ENCODE assay signal across 14 cellular contexts in genomic region chr15:29471306-29471705, GRCh38.
A peak's percentile ranks its signal among the peaks of the same experiment; 100 is the strongest.
DNase-seq lines count a peak whose midpoint lies in the region; ATAC-seq, FAIRE-seq and TF ChIP-seq lines count a peak whose summit lies in the region.
"Had no signal": no experiment of that assay in that cellular context is flagged by ENCODE, and none has a peak within 500 bp of the region (broad histone marks: within the 10 kb centered on the region; RNA-seq: fewer than 3 reads in every experiment).

No MANE protein-coding gene starts in this region.

- H3K4me3 ChIP-seq in GM23338 = no peak overlapping the region
- H3K4me3 ChIP-seq in H1 (ENCODE audit: extremely low read depth in 1 of 4, insufficient read depth in 2 of 4, low read depth in 3 of 4, low read length in 4 of 4) = no peak overlapping the region
- no peak overlapping the region for H3K4me3 ChIP-seq in mucosa of descending colon
- no peak overlapping the region for H3K4me3 ChIP-seq in mammary epithelial cell (replicated peaks in 1 of 3; ENCODE audit: insufficient read depth in 1 of 3, low read depth in 2 of 3, low read length in 3 of 3)
- H3K4me3 ChIP-seq: BLaER1, GM23248 had no signal

- TF ChIP-seq POLR2A in H1 (IDR thresholded peaks at IDR 0.05; ENCODE audit: control extremely low read depth in 1 of 2, low read depth in 2 of 2, low read length in 2 of 2) = no peak

- no peak overlapping the region for H4K91ac ChIP-seq in H1 (replicated peaks; ENCODE audit: insufficient read length, low read length)

- no peak overlapping the region for H3K4ac ChIP-seq in H1 (replicated peaks; ENCODE audit: insufficient read length, low read depth, low read length)

- peaks cover 29% of the 10 kb centered on the region for H3K4me1 Mint-ChIP-seq in GM23338
- H3K4me1 Mint-ChIP-seq: CD4-positive, CD25-positive, alpha-beta regulatory T cell had no signal

- H3K18ac ChIP-seq in H1 (ENCODE audit: extremely low read depth, low read length) = no peak overlapping the region

- DNase-seq in GM23338 (ENCODE audit: low spot score) (no peak), H1 (ENCODE audit: low read depth in 1 of 2, low spot score in 2 of 2) (no peak), mucosa of descending colon (no peak), mammary epithelial cell (no peak), epidermal melanocyte (ENCODE audit: insufficient read length, low spot score) (no peak)
- DNase-seq: AML-193; CD4-positive, CD25-positive, alpha-beta regulatory T cell; GF-D8; GM23248; H9 had no signal

- TF ChIP-seq RAD21 in H1 (IDR thresholded peaks at IDR 0.05 in 1 of 2, conservative IDR thresholded peaks at IDR 0.05 in 1 of 2; ENCODE audit: low read depth in 2 of 2, low read length in 2 of 2) = no peak

- H3K4me1 ChIP-seq in GM23338 (ENCODE audit: insufficient read depth) = peaks cover 25% of the 10 kb centered on the region
- peaks cover 0 to 9% (median 1%) of the 10 kb centered on the region in 4 experiments; a peak in 6 of 7 replicates for H3K4me1 ChIP-seq in H1 (replicated peaks in 1 of 4; ENCODE audit: control insufficient read depth in 3 of 4, insufficient read depth in 4 of 4, low read length in 3 of 4)
- no peaks in the 10 kb centered on the region for H3K4me1 ChIP-seq in mucosa of descending colon (ENCODE audit: low read depth)
- no peaks in the 10 kb centered on the region for H3K4me1 ChIP-seq in mammary epithelial cell (ENCODE audit: insufficient read depth, low read length)

- H2BK5ac ChIP-seq in H1 (ENCODE audit: low read depth, low read length) = no peak overlapping the region

- H3K9me3 Mint-ChIP-seq in GM23338 = no peaks in the 10 kb centered on the region
- H3K9me3 Mint-ChIP-seq: CD4-positive, CD25-positive, alpha-beta regulatory T cell; H9 had no signal

- H4K20me1 ChIP-seq in GM23338 (replicated peaks; ENCODE audit: insufficient read depth) (no peaks in the 10 kb centered on the region), H1 (replicated peaks in 1 of 2; ENCODE audit: control insufficient read depth in 1 of 2, insufficient read depth in 2 of 2, low read length in 2 of 2) (peaks cover 0 to 2% of the 10 kb centered on the region in 2 experiments), mammary epithelial cell (ENCODE audit: insufficient read depth, low read length) (no peaks in the 10 kb centered on the region)
- H4K20me1 ChIP-seq: BLaER1 had no signal

- no peak overlapping the region for H3K23ac ChIP-seq in H1 (ENCODE audit: insufficient read length)

- FAIRE-seq in H1 (lab: Jason Lieb, UNC) = no peak
- FAIRE-seq: HTR-8/SVneo had no signal

- H4K8ac ChIP-seq in H1 (ENCODE audit: extremely low read depth, insufficient read depth, low read length) = peak overlapping the region; percentile 62; the same call in 1 of the 2 replicates

- no peak overlapping the region for H2BK15ac ChIP-seq in H1 (ENCODE audit: low read length)

- ATAC-seq in GM23338 = peak; percentile 24; the same call in 1 of the 3 replicates
- peak; percentile 12 for ATAC-seq in mucosa of descending colon
- no peak for ATAC-seq in HG02852 (IDR thresholded peaks at IDR 0.05; ENCODE audit: unreplicated experiment)
- ATAC-seq in GM21528 (IDR thresholded peaks at IDR 0.05; ENCODE audit: low FRiP score, unreplicated experiment) = no peak

- no peak overlapping the region for H3K14ac ChIP-seq in H1 (ENCODE audit: insufficient read length)

- peaks cover 4% of the 10 kb centered on the region; the same call in 1 of the 2 replicates for H3K79me1 ChIP-seq in H1 (ENCODE audit: low read depth, low read length)

- no peak overlapping the region for H2BK20ac ChIP-seq in H1 (ENCODE audit: low read length)

- BruUV-seq in mammary epithelial cell (replicated peaks; lab: Mats Ljungman, UMichigan) = no TSS peak

- H3K23me2 ChIP-seq in H1 (ENCODE audit: low read depth, low read length) = no peaks in the 10 kb centered on the region

- H3K9me2 ChIP-seq in GM23338 (ENCODE audit: insufficient read depth) = no peaks in the 10 kb centered on the region

- H3K27me3 Mint-ChIP-seq in GM23338 (ENCODE audit: insufficient read depth, low read depth, poor library complexity) = peaks cover 7% of the 10 kb centered on the region
- H3K27me3 Mint-ChIP-seq: CD4-positive, CD25-positive, alpha-beta regulatory T cell had no signal

- H3K27ac ChIP-seq in GM23338 (ENCODE audit: low read depth) (no peak overlapping the region), H1 (ENCODE audit: low read depth, low read length) (no peak overlapping the region), mammary epithelial cell (ENCODE audit: insufficient read depth, low read depth, low read length) (no peak overlapping the region)
- H3K27ac ChIP-seq: BLaER1, GM23248 had no signal

- H3K36me3 ChIP-seq in GM23338 (ENCODE audit: insufficient read depth) (no peaks in the 10 kb centered on the region), H1 (ENCODE audit: control insufficient read depth in 2 of 4, insufficient read depth in 4 of 4, low read length in 3 of 4) (no peaks in the 10 kb centered on the region), mucosa of descending colon (ENCODE audit: low read depth) (no peaks in the 10 kb centered on the region), mammary epithelial cell (ENCODE audit: insufficient read depth, low read length) (no peaks in the 10 kb centered on the region)
- H3K36me3 ChIP-seq: BLaER1 had no signal

- no peak overlapping the region for H3K4me3 Mint-ChIP-seq in GM23338
- H3K4me3 Mint-ChIP-seq: CD4-positive, CD25-positive, alpha-beta regulatory T cell; H9 had no signal

- POLR2A ChIA-PET in H1 (lab: Charles Lee; ENCODE audit: partially characterized antibody) = no interaction called here

- intact Hi-C loops in mucosa of descending colon (cut with DNase I, micrococcal nuclease) (no loop called here), mammary epithelial cell (cut with micrococcal nuclease) (no loop called here)

- H3K79me2 ChIP-seq in GM23338 (replicated peaks; ENCODE audit: insufficient read depth) (no peaks in the 10 kb centered on the region), H1 (ENCODE audit: control insufficient read depth in 1 of 2, insufficient read depth in 2 of 2, low read length in 2 of 2) (no peaks in the 10 kb centered on the region; a peak in 1 of 4 replicates), mammary epithelial cell (ENCODE audit: insufficient read depth, low read length) (no peaks in the 10 kb centered on the region)

- H3K27me3 ChIP-seq in GM23338 (ENCODE audit: insufficient read depth) (no peaks in the 10 kb centered on the region), H1 (replicated peaks in 1 of 4; ENCODE audit: control insufficient read depth in 3 of 4, extremely low read depth in 1 of 4, insufficient read depth in 3 of 4, low read length in 3 of 4) (no peaks in the 10 kb centered on the region), mammary epithelial cell (ENCODE audit: insufficient read depth, low read length) (no peaks in the 10 kb centered on the region)
- H3K27me3 ChIP-seq: BLaER1 had no signal

- no peak overlapping the region for H2AFZ ChIP-seq in GM23338
- H2AFZ ChIP-seq in H1 (ENCODE audit: low read length) = no peak overlapping the region
- no peak overlapping the region for H2AFZ ChIP-seq in mammary epithelial cell (ENCODE audit: low read depth, low read length)
- H2AFZ ChIP-seq: GM23248 had no signal

- H2BK12ac ChIP-seq in H1 (ENCODE audit: low read depth, low read length) = no peak overlapping the region

- H3K9ac ChIP-seq in H1 (replicated peaks in 1 of 4; ENCODE audit: extremely low read depth in 1 of 4, low read depth in 3 of 4, low read length in 3 of 4) = no peak overlapping the region
- H3K9ac ChIP-seq in mammary epithelial cell (ENCODE audit: insufficient read depth, low read length) = no peak overlapping the region
- H3K9ac ChIP-seq: BLaER1, GM23248 had no signal

- no peak overlapping the region for H3K56ac ChIP-seq in H1 (replicated peaks; ENCODE audit: insufficient read length, low read depth, low read length)

- no peak overlapping the region for H4K5ac ChIP-seq in H1 (ENCODE audit: insufficient read length, low read depth, low read length)

- CTCF ChIA-PET in H1 (lab: Charles Lee; ENCODE audit: partially characterized antibody) (interaction anchor here (0.6 to 1.4 kb wide), 6 partner anchors 8 to 97 kb away, joined by 3 to 5 read pairs (median 4); no protein-coding TSS in a partner anchor), mammary epithelial cell (lab: Charles Lee; ENCODE audit: low non-redundant PET) (no interaction called here)

- H3K27ac Mint-ChIP-seq in GM23338 = no peak overlapping the region; the same call in 1 of the 2 replicates
- H3K27ac Mint-ChIP-seq: CD4-positive, CD25-positive, alpha-beta regulatory T cell had no signal

- H2BK120ac ChIP-seq in H1 (replicated peaks; ENCODE audit: low read depth, low read length) = no peak overlapping the region

- no peak overlapping the region for H2AK5ac ChIP-seq in H1 (ENCODE audit: low read depth, low read length)

- no peak for TF ChIP-seq EP300 in H1 (IDR thresholded peaks at IDR 0.05; ENCODE audit: borderline replicate concordance in 1 of 2, low read depth in 2 of 2, low read length in 2 of 2)

- WGBS in H1 (ENCODE audit: extremely low coverage in 1 of 2, insufficient coverage in 1 of 2, insufficient read length in 1 of 2, insufficient replicate concordance in 2 of 2, low coverage in 1 of 2, low lambda C conversion rate in 2 of 2, missing lambda C conversion rate in 1 of 2), 2 experiments = 86% methylated on average over 13 of the region's 13 CpGs; no CpG with 5 or more reads in 1 of the 2 experiments
- WGBS in mammary epithelial cell (ENCODE audit: low coverage, missing lambda C conversion rate) = 66% methylated on average over 13 of the region's 13 CpGs

- H3K4me2 ChIP-seq in GM23338 (no peak overlapping the region), H1 (ENCODE audit: insufficient read depth in 1 of 2, low read depth in 2 of 2, low read length in 2 of 2) (no peak overlapping the region), mammary epithelial cell (ENCODE audit: insufficient read depth, low read depth, low read length) (no peak overlapping the region)
- H3K4me2 ChIP-seq: BLaER1 had no signal

- H3K9me3 ChIP-seq in H1 (ENCODE audit: insufficient read depth in 2 of 2, low read depth in 1 of 2, low read length in 1 of 2) = no peaks in the 10 kb centered on the region
- H3K9me3 ChIP-seq in mucosa of descending colon = no peaks in the 10 kb centered on the region
- H3K9me3 ChIP-seq in mammary epithelial cell (replicated peaks; ENCODE audit: insufficient read depth, low read length) = peaks cover 15% of the 10 kb centered on the region

- H3K36me3 Mint-ChIP-seq in GM23338 (ENCODE audit: low read depth) = no peaks in the 10 kb centered on the region
- H3K36me3 Mint-ChIP-seq: CD4-positive, CD25-positive, alpha-beta regulatory T cell had no signal

- dilution Hi-C loops in mammary epithelial cell (cut with HindIII; ENCODE audit: low sequenced_read_pairs) = no loop called here

- H3F3A ChIP-seq in GM23338 (replicated peaks; ENCODE audit: low read depth) = no peaks in the 10 kb centered on the region

- in situ Hi-C loops in mammary epithelial cell (cut with MboI; ENCODE audit: low sequenced_read_pairs in 2 of 2) = no loop called here

- TF ChIP-seq CTCF in GM23338 (conservative IDR thresholded peaks at IDR 0.05; ENCODE audit: low read depth in 2 of 2) (no peak), H1 (IDR thresholded peaks at IDR 0.05; ENCODE audit: control extremely low read depth in 1 of 3, insufficient read depth in 1 of 3, low read depth in 1 of 3, low read length in 3 of 3) (no peak), mucosa of descending colon (IDR thresholded peaks at IDR 0.05) (no peak), mammary epithelial cell (conservative IDR thresholded peaks at IDR 0.05 in 1 of 2, IDR thresholded peaks at IDR 0.05 in 1 of 2; ENCODE audit: extremely low read depth in 1 of 2, insufficient read depth in 1 of 2, low read depth in 1 of 2, low read length in 2 of 2) (no peak)

Comparison
In these comparisons a context has a peak if more than half of its experiments do, and no peak if none do; other contexts are left out.
1. ATAC-seq: peak in GM23338 (single experiment) and mucosa of descending colon (single experiment); none in HG02852 (single experiment) and GM21528 (single experiment).